In the genomic region with DNA sequence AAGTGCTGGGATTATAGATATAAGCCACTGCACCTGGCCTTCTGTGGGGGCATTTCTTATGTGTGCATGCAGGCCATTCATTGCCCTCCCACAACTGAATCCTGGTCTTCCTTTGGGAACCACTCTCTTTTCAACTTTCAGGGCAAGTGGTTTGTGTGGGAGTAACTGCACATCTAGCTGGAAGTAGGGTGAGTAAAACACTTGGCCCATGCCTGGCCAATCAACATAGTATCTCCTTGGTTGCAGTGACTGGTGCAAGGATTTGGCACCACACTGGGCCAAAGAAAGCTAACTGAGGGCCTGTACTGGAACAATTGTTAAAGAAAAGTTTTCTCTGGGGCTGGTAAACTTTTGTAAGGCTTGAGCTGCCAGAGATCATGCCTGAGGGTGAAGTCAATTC, we compare ENCODE assay signal across 27 cellular contexts.
DNase-seq lines count a peak whose midpoint lies in the region; ATAC-seq, FAIRE-seq and TF ChIP-seq lines count a peak whose summit lies in the region.
"Had no signal": no experiment of that assay in that cellular context is flagged by ENCODE, and none has a peak within 500 bp of the region (broad histone marks: within the 10 kb centered on the region; RNA-seq: fewer than 3 reads in every experiment).

No MANE protein-coding gene starts in this region.

- no peak overlapping the region for H4K8ac ChIP-seq in IMR-90 (ENCODE audit: low read depth in 2 of 2, low read length in 2 of 2)

- no peaks in the 10 kb centered on the region for H3K36me3 Mint-ChIP-seq in astrocyte (ENCODE audit: low read depth, unreplicated experiment)
- H3K36me3 Mint-ChIP-seq: IgD-negative memory B cell had no signal

- H3K4me3 ChIP-seq in IMR-90 (ENCODE audit: insufficient read depth, low read depth, low read length) = no peak overlapping the region
- no peak overlapping the region for H3K4me3 ChIP-seq in astrocyte (ENCODE audit: insufficient read depth, low read depth, low read length)
- no peak overlapping the region for H3K4me3 ChIP-seq in fibroblast of pulmonary artery (replicated peaks; ENCODE audit: low read depth, low read length)
- no peak overlapping the region for H3K4me3 ChIP-seq in smooth muscle cell
- H3K4me3 ChIP-seq: pancreas, SJCRH30, transverse colon had no signal

- peaks cover 4% of the 10 kb centered on the region; the same call in 1 of the 2 replicates for H3K9me1 ChIP-seq in IMR-90 (ENCODE audit: insufficient read depth, low read length)

- TF ChIP-seq RAD21 in IMR-90 (IDR thresholded peaks at IDR 0.05; ENCODE audit: low read length) = no peak

- no TSS peak for BruUV-seq in IMR-90 (replicated peaks; lab: Mats Ljungman, UMichigan)

- H3K4me1 Mint-ChIP-seq in astrocyte (ENCODE audit: low read depth, unreplicated experiment) = peaks cover 37% of the 10 kb centered on the region
- H3K4me1 Mint-ChIP-seq: central memory CD8-positive, alpha-beta T cell; IgD-negative memory B cell had no signal

- CTCF ChIA-PET in IMR-90 (lab: Yijun Ruan, JAX) = interaction anchor here (0.6 to 1.2 kb wide), 2 partner anchors 231 to 719 kb away, joined by 3 read pairs; no protein-coding TSS in a partner anchor

- no peak overlapping the region for H4K5ac ChIP-seq in IMR-90 (ENCODE audit: low read depth, low read length)

- no peaks in the 10 kb centered on the region for H3K79me2 ChIP-seq in astrocyte (ENCODE audit: insufficient read depth, low read length)
- no peaks in the 10 kb centered on the region for H3K79me2 ChIP-seq in smooth muscle cell (ENCODE audit: low read depth)

- no peaks in the 10 kb centered on the region for H3K36me3 ChIP-seq in IMR-90 (ENCODE audit: control insufficient read depth, insufficient read depth, low read length)
- no peaks in the 10 kb centered on the region for H3K36me3 ChIP-seq in astrocyte (ENCODE audit: insufficient read depth, low read length)
- no peaks in the 10 kb centered on the region for H3K36me3 ChIP-seq in smooth muscle cell (ENCODE audit: low read depth)
- H3K36me3 ChIP-seq: pancreas, SJCRH30, transverse colon had no signal

- no peaks in the 10 kb centered on the region for H3K27me3 Mint-ChIP-seq in astrocyte (ENCODE audit: low read depth, unreplicated experiment)
- H3K27me3 Mint-ChIP-seq: central memory CD8-positive, alpha-beta T cell had no signal

- no peaks in the 10 kb centered on the region for H3F3A ChIP-seq in smooth muscle cell (ENCODE audit: low read depth)

- H3K56ac ChIP-seq in IMR-90 (ENCODE audit: extremely low read depth, insufficient read depth, low read length) = no peak overlapping the region

- no peak overlapping the region for H3K9ac ChIP-seq in IMR-90 (ENCODE audit: low read depth, low read length)
- H3K9ac ChIP-seq in astrocyte (ENCODE audit: low read length) = no peak overlapping the region
- no peak overlapping the region for H3K9ac ChIP-seq in smooth muscle cell (ENCODE audit: low read depth)

- no peaks in the 10 kb centered on the region for H4K20me1 ChIP-seq in IMR-90 (ENCODE audit: insufficient read depth, low read length)
- H4K20me1 ChIP-seq in astrocyte (ENCODE audit: insufficient read depth, low read length) = no peaks in the 10 kb centered on the region
- no peaks in the 10 kb centered on the region for H4K20me1 ChIP-seq in smooth muscle cell (ENCODE audit: low read depth)

- H3K27me3 ChIP-seq in IMR-90 (ENCODE audit: control insufficient read depth, insufficient read depth, low read length) (no peaks in the 10 kb centered on the region), astrocyte (ENCODE audit: insufficient read depth, low read length) (no peaks in the 10 kb centered on the region), smooth muscle cell (ENCODE audit: low read depth) (no peaks in the 10 kb centered on the region)
- H3K27me3 ChIP-seq: pancreas, SJCRH30, transverse colon had no signal

- peak overlapping the region; percentile 36; the same call in 1 of the 2 replicates for H4K91ac ChIP-seq in IMR-90 (ENCODE audit: insufficient read depth, low read depth, low read length)

- H2AK9ac ChIP-seq in IMR-90 (replicated peaks; ENCODE audit: low read depth, low read length, poor library complexity) = no peak overlapping the region

- POLR2A ChIA-PET in IMR-90 (lab: Charles Lee; ENCODE audit: unreplicated experiment) = no interaction called here

- in situ Hi-C loops in IMR-90 (cut with MboI; ENCODE audit: low sequenced_read_pairs) = loop anchor here (5.0 kb wide), 1 partner anchor 235 kb away; no protein-coding TSS in a partner anchor

- no peak for TF ChIP-seq CTCF in IMR-90 (conservative IDR thresholded peaks at IDR 0.05; ENCODE audit: low read depth, low read length)
- TF ChIP-seq CTCF in astrocyte (IDR thresholded peaks at IDR 0.05; ENCODE audit: insufficient read depth, low read depth, low read length) = no peak
- no peak for TF ChIP-seq CTCF in fibroblast of pulmonary artery (IDR thresholded peaks at IDR 0.05; ENCODE audit: low read length, missing control alignments)
- no peak for TF ChIP-seq CTCF in smooth muscle cell (IDR thresholded peaks at IDR 0.05; ENCODE audit: borderline replicate concordance, insufficient read depth, poor library complexity, severe bottlenecking)

- H2BK15ac ChIP-seq in IMR-90 (ENCODE audit: low read depth, low read length) = peak overlapping the region; percentile 35; the same call in 1 of the 3 replicates

- H3K14ac ChIP-seq in IMR-90 (replicated peaks; ENCODE audit: low read depth, low read length) = peak overlapping the region; percentile 46; the same call in 1 of the 2 replicates

- peak overlapping the region; percentile 29; the same call in 1 of the 2 replicates for H3K4ac ChIP-seq in IMR-90 (ENCODE audit: low read depth, low read length)

- no peak for FAIRE-seq in astrocyte (lab: Jason Lieb, UNC)
- FAIRE-seq: pancreas had no signal

- no peak overlapping the region for H3K18ac ChIP-seq in IMR-90 (ENCODE audit: low read depth, low read length)

- H3K4me3 Mint-ChIP-seq in astrocyte (ENCODE audit: unreplicated experiment) = no peak overlapping the region
- H3K4me3 Mint-ChIP-seq: central memory CD8-positive, alpha-beta T cell; H9; IgD-negative memory B cell; nephron progenitor cell; T-helper 1 cell treated with Interleukin-12 subunit alpha and Interleukin-12 subunit beta and Interleukin-4 antibody, amounts not matched to agents 30 μg/mL and 1 μg/mL, for 36 hours had no signal

- H3K27ac ChIP-seq in IMR-90 (ENCODE audit: insufficient read depth, low read length) (no peak overlapping the region), astrocyte (ENCODE audit: low read depth, low read length) (peak overlapping the region; percentile 53), smooth muscle cell (ENCODE audit: low read depth) (no peak overlapping the region)
- H3K27ac ChIP-seq: epithelial cell of prostate, pancreas, SJCRH30, transverse colon had no signal

- H2BK5ac ChIP-seq in IMR-90 (ENCODE audit: low read depth, low read length, poor library complexity, severe bottlenecking) = no peak overlapping the region

- H2BK120ac ChIP-seq in IMR-90 (ENCODE audit: low read depth, low read length) = peak overlapping the region; percentile 76

- H3K4me1 ChIP-seq in IMR-90 (ENCODE audit: control insufficient read depth, insufficient read depth, low read length) (peaks cover 4% of the 10 kb centered on the region; the same call in 1 of the 2 replicates), astrocyte (ENCODE audit: insufficient read depth, low read length) (peaks cover 24% of the 10 kb centered on the region), smooth muscle cell (ENCODE audit: low read depth) (no peaks in the 10 kb centered on the region)
- H3K4me1 ChIP-seq: pancreas, SJCRH30, transverse colon had no signal

- H3K4me2 ChIP-seq in IMR-90 (ENCODE audit: low read depth, low read length) = no peak overlapping the region
- H3K4me2 ChIP-seq in astrocyte (ENCODE audit: low read length) = peak overlapping the region; percentile 46
- peak overlapping the region; percentile 2 for H3K4me2 ChIP-seq in smooth muscle cell

- H3K27ac Mint-ChIP-seq in astrocyte (ENCODE audit: unreplicated experiment) = peak overlapping the region; percentile 78
- H3K27ac Mint-ChIP-seq: H9; IgD-negative memory B cell; nephron progenitor cell; T-helper 1 cell treated with Interleukin-12 subunit alpha and Interleukin-12 subunit beta and Interleukin-4 antibody, amounts not matched to agents 30 μg/mL and 1 μg/mL, for 36 hours had no signal

- H3K23ac ChIP-seq in IMR-90 (ENCODE audit: low read depth, low read length) = peak overlapping the region; percentile 64; the same call in 1 of the 2 replicates

- no peaks in the 10 kb centered on the region for H3K79me1 ChIP-seq in IMR-90 (ENCODE audit: low read depth in 1 of 2, low read length in 2 of 2)

- peak; percentile 27 for DNase-seq in IMR-90
- peak; percentile 73 for DNase-seq in astrocyte (ENCODE audit: low read depth)
- peak; percentile 74 for DNase-seq in fibroblast of pulmonary artery (ENCODE audit: low read depth)
- DNase-seq in smooth muscle cell (lab: John Stamatoyannopoulos, UW; ENCODE audit: unreplicated experiment) = no peak
- DNase-seq in NCI-H1417 (lab: John Stamatoyannopoulos, UW) = no peak
- DNase-seq in HCEC 1CT = no peak
- DNase-seq: activated CD4-positive, alpha-beta T cell treated with anti-CD3 and anti-CD28 coated beads for 1 hour; activated naive CD4-positive, alpha-beta T cell treated with Interleukin-2 at 50 U/mL for 16 hours; activated T-cell treated with anti-CD3 and anti-CD28 coated beads, Interleukin-2, amount 50 U/mL, for 48 hours; H9; NCI-H1417 treated with DMSO at 0.1 percent for 48 hours; NCI-H524 treated with DMSO at 0.1 percent for 48 hours; nephron progenitor cell; NK-92 treated with Interleukin-12 subunit alpha and Interleukin-12 subunit beta, amount 100 ng/mL, for 24 hours; pancreas; right cardiac atrium; SJCRH30; stimulated activated CD4-positive, alpha-beta T cell treated with anti-CD3 and anti-CD28 coated beads, Interleukin-15, amount 100 ng/mL, for 24 hours; stimulated activated naive CD8-positive, alpha-beta T cell treated with anti-CD3 and anti-CD28 coated beads, Interleukin-15, Interleukin-2, amounts not matched to agents 100 U/mL and 50 U/mL, for 24 hours; transverse colon had no signal

- dilution Hi-C loops in IMR-90 (cut with HindIII; ENCODE audit: low sequenced_read_pairs, unreplicated experiment) = no loop called here

- no peak for TF ChIP-seq POLR2A in IMR-90 (IDR thresholded peaks at IDR 0.05; ENCODE audit: low read depth, low read length)

- ATAC-seq in IMR-90 (ENCODE audit: low read depth) (no peak), GM18498 (IDR thresholded peaks at IDR 0.05; ENCODE audit: unreplicated experiment) (no peak), GM21786 (IDR thresholded peaks at IDR 0.05; ENCODE audit: unreplicated experiment) (no peak)
- ATAC-seq: Panc1; pancreas; stimulated activated naive CD8-positive, alpha-beta T cell treated with anti-CD3 and anti-CD28 coated beads, Interleukin-15, Interleukin-2, amounts not matched to agents 100 U/mL and 50 U/mL, for 24 hours had no signal

- H3K9me3 Mint-ChIP-seq in astrocyte (ENCODE audit: unreplicated experiment) = no peaks in the 10 kb centered on the region
- H3K9me3 Mint-ChIP-seq: central memory CD8-positive, alpha-beta T cell; H9; IgD-negative memory B cell; nephron progenitor cell; T-helper 1 cell treated with Interleukin-12 subunit alpha and Interleukin-12 subunit beta and Interleukin-4 antibody, amounts not matched to agents 30 μg/mL and 1 μg/mL, for 36 hours had no signal

- intact Hi-C loops in IMR-90 (cut with micrococcal nuclease) = no loop called here

- H2AFZ ChIP-seq in IMR-90 (replicated peaks; ENCODE audit: low read length, poor library complexity) (peak overlapping the region; percentile 24), astrocyte (ENCODE audit: low read depth, low read length) (no peak overlapping the region), smooth muscle cell (ENCODE audit: low read depth) (no peak overlapping the region)

- H2AK5ac ChIP-seq in IMR-90 (ENCODE audit: low read depth, low read length) = 0 out of 2 replicates have a peak overlapping the region, but pooled peaks have one; percentile 27

- H2BK20ac ChIP-seq in IMR-90 (ENCODE audit: low read depth, low read length) = peak overlapping the region; percentile 65

- H3K9me3 ChIP-seq in IMR-90 (ENCODE audit: control insufficient read depth, insufficient read depth, low read length) = no peaks in the 10 kb centered on the region
- H3K9me3 ChIP-seq in astrocyte (ENCODE audit: insufficient read depth, low read depth, low read length) = no peaks in the 10 kb centered on the region
- no peaks in the 10 kb centered on the region for H3K9me3 ChIP-seq in smooth muscle cell (replicated peaks; ENCODE audit: low read depth)
- H3K9me3 ChIP-seq: pancreas, SJCRH30, transverse colon had no signal

Comparison
In these comparisons a context has a peak if more than half of its experiments do, and no peak if none do; other contexts are left out.
1. DNase-seq: peak in IMR-90 (single experiment), astrocyte (single experiment) and fibroblast of pulmonary artery (single experiment); none in smooth muscle cell (single experiment), NCI-H1417 (0 of 3) and HCEC 1CT (single experiment).